19 cellular contexts compared by ENCODE assay signal in the genomic region with DNA sequence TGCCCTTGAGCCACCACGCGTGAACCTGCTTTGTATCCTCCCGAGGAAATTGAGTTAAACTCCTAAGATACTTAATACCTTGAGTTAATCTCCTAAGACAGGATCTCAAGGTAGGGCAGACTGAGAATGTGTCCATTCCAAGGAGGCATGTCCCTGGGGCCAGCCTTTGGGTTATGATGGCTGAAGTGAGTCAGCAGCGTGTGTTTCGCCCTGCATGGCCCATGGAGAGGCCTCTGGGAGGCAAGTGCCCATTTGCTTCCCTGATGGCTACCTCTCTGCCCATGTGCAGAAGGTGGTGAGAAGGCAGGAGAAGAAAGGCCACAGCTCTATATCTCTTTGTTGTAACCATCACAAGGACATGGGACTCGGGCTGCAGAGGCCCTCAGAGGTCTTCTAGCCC.
"Had no signal": no experiment of that assay in that cellular context is flagged by ENCODE, and none has a peak within 500 bp of the region (broad histone marks: within the 10 kb centered on the region; RNA-seq: fewer than 3 reads in every experiment).

No MANE protein-coding gene starts in this region.

- H3K4me3 ChIP-seq: esophagus muscularis mucosa, lung, mucosa of descending colon, right atrium auricular region, smooth muscle cell, stomach, thyroid gland had no signal

- H3K9ac ChIP-seq: parathyroid adenoma had no signal

- ATAC-seq: foreskin keratinocyte; mucosa of descending colon; natural killer cell treated with Interleukin-12 subunit alpha and Interleukin-12 subunit beta and Interleukin-15 and Interleukin-18, amount 100 ng/mL, for 72 hours; sciatic nerve had no signal

- H3K9me3 ChIP-seq: mucosa of descending colon, right atrium auricular region, stomach, thyroid gland had no signal

- H3K27me3 ChIP-seq: esophagus muscularis mucosa, foreskin keratinocyte, right atrium auricular region, stomach, thyroid gland had no signal

- DNase-seq: central memory CD4-positive, alpha-beta T cell; effector memory CD4-positive, alpha-beta T cell; foreskin keratinocyte; mucosa of descending colon; naive B cell; stimulated activated CD4-positive, alpha-beta T cell treated with anti-CD3 and anti-CD28 coated beads, Interleukin-12 subunit alpha, Interleukin-12 subunit beta, amount 100 ng/mL, for 4 hours; stimulated activated CD4-positive, alpha-beta T cell treated with anti-CD3 and anti-CD28 coated beads, Interleukin-1b, Interleukin-23, amount 100 ng/mL, for 48 hours; stimulated activated CD4-positive, alpha-beta T cell treated with anti-CD3 and anti-CD28 coated beads, Interleukin-4, amount 100 ng/mL, for 1 hour; stimulated activated CD8-positive, alpha-beta memory T cell treated with anti-CD3 and anti-CD28 coated beads, Interleukin-4, amount 100 ng/mL, for 48 hours; stimulated activated naive CD4-positive, alpha-beta T cell treated with Interleukin-2 at 50 U/mL for 16 hours; stomach; thyroid gland had no signal

- H2AFZ ChIP-seq: parathyroid adenoma had no signal

- H3K27ac ChIP-seq: esophagus muscularis mucosa, foreskin keratinocyte, parathyroid adenoma, right atrium auricular region, stomach, thyroid gland had no signal

- H3K79me2 ChIP-seq: parathyroid adenoma had no signal

- H3K36me3 ChIP-seq: esophagus muscularis mucosa, right atrium auricular region, stomach, thyroid gland had no signal

- H3K4me2 ChIP-seq: smooth muscle cell had no signal
